In genomic region chrX:15703809-15704208, GRCh38 we compare ENCODE assay signal across 7 cellular contexts. TPM values are rescaled to one million over a fixed set of nuclear protein-coding genes. Genes with fewer than 3 reads are reported as not detected.
DNase-seq lines count a peak whose midpoint lies in the region; ATAC-seq, FAIRE-seq and TF ChIP-seq lines count a peak whose summit lies in the region.
"Not testable (repeated sequence)": the region's sequence is repeated elsewhere in the genome, so short reads cannot be mapped to it uniquely, and the experiment has no call there.

No MANE protein-coding gene starts in this region.

- not testable (repeated sequence) for TF ChIP-seq CTCF in WTC11 (IDR thresholded peaks at IDR 0.05); mucosa of descending colon (IDR thresholded peaks at IDR 0.05)

- H3K36me3 Mint-ChIP-seq in WTC11; effector memory CD8-positive, alpha-beta T cell (ENCODE audit: insufficient read depth): not testable (repeated sequence)

- peak; percentile 93 for FAIRE-seq in GM12891 (lab: Jason Lieb, UNC)

- CTCF ChIA-PET in WTC11 (lab: Charles Lee), result not testable (repeated sequence)

- not testable (repeated sequence) for H3K9me3 Mint-ChIP-seq in WTC11; effector memory CD8-positive, alpha-beta T cell

- not testable (repeated sequence) for H3K4me1 ChIP-seq in mucosa of descending colon (ENCODE audit: low read depth)

- not testable (repeated sequence) for H3K9me3 ChIP-seq in mucosa of descending colon

- intact Hi-C loops in left ventricle myocardium superior (cut with micrococcal nuclease); mucosa of descending colon (cut with DNase I, micrococcal nuclease): not testable (repeated sequence)

- not testable (repeated sequence) for TF ChIP-seq POLR2A in GM12891 (IDR thresholded peaks at IDR 0.05; ENCODE audit: low read depth, low read length)

- H3K4me1 Mint-ChIP-seq in WTC11; effector memory CD8-positive, alpha-beta T cell (ENCODE audit: low read depth in 2 of 2): not testable (repeated sequence)

- not testable (repeated sequence) for DNase-seq in GM12891 (ENCODE audit: insufficient read length, low spot score); WTC11 (ENCODE audit: low spot score); effector memory CD8-positive, alpha-beta T cell; left ventricle myocardium superior; mucosa of descending colon

- H3K36me3 ChIP-seq in mucosa of descending colon (ENCODE audit: low read depth), result not testable (repeated sequence)

- POLR2A ChIA-PET in WTC11 (lab: Charles Lee), result not testable (repeated sequence)

- H3K4me3 ChIP-seq in mucosa of descending colon, result not testable (repeated sequence)

- H3K4me3 Mint-ChIP-seq in WTC11; effector memory CD8-positive, alpha-beta T cell: not testable (repeated sequence)

- not testable (repeated sequence) for H3K27me3 Mint-ChIP-seq in WTC11 (ENCODE audit: low read depth); effector memory CD8-positive, alpha-beta T cell

- H3K27ac Mint-ChIP-seq in WTC11; effector memory CD8-positive, alpha-beta T cell: not testable (repeated sequence)

- ATAC-seq in GM21526 (IDR thresholded peaks at IDR 0.05; ENCODE audit: low FRiP score, unreplicated experiment) (peak; percentile 83), HG03159 (IDR thresholded peaks at IDR 0.05; ENCODE audit: unreplicated experiment) (peak; percentile 77), WTC11 (peak; percentile 82), left ventricle myocardium superior (peak; percentile 79), mucosa of descending colon (peak; percentile 71)
- ATAC-seq in effector memory CD8-positive, alpha-beta T cell (replicated peaks), result peak; percentile 43

RNA-seq across cellular contexts. Expression of gene CA5B, which starts 34.3 kb away (rescaled TPM):
- 1.8 TPM for polyA plus RNA-seq in GM12891 (2012; ENCODE audit: low read depth, missing spikeins)
- total RNA-seq in WTC11 (2021) (7.3 to 9.0 TPM (median 7.9 TPM) in 3 replicates), left ventricle myocardium superior (3.6 TPM), mucosa of descending colon (1 to 10 TPM; 6.8 to 9.3 (median 7.0) TPM)

RNA-seq across cellular contexts. Expression of gene CLTRN, which starts 39.2 kb away (rescaled TPM):
- 0.06 TPM for polyA plus RNA-seq in GM12891 (2012; ENCODE audit: low read depth, missing spikeins)
- total RNA-seq in WTC11 (2021) (1.4 to 2.2 TPM (median 2.2 TPM) in 3 replicates), left ventricle myocardium superior (0.79 TPM), mucosa of descending colon (under 1 TPM in 2 of 3 donors, not detected in 1; 0.41 to 0.48 TPM)
